In the genomic region with DNA sequence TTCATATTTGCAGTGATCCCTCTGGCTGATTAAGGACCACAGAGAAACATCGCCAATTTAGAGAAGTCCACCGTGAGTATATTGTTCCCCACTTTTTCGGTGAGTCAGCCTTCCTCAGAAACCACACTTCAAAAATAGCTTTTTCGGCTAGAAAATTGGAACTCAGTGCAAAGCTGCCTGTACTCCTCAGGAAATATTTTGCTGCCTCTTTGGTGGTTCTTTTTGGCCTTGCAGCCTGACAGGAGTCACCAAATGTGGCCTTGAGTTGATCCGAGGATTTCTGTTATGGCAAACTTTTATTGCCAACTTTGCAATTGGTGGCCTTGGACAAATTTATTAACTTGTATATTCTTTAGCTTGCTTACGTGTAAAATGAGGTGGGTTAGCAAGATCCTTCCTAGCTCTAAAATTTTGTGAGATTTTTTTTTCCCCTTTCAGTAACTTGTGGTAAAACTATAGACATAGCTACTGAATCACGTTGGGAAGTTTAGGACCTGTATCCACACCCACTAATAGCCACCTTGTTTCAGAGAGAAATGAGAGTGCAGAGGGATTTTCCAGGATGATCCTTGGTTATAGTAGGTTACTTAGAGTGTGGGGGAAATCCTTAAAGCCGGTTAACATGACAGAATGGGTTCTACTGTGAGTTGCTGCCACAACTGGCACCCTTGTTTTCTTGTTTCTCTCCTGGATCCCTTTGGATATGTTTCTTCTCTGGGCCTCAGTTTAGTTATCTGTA, we compare ENCODE assay signal across 8 cellular contexts. TPM values are rescaled to one million over a fixed set of nuclear protein-coding genes. Genes with fewer than 3 reads are reported as not detected.
DNase-seq lines count a peak whose midpoint lies in the region; ATAC-seq and TF ChIP-seq lines count a peak whose summit lies in the region.

No MANE protein-coding gene starts in this region.

- DNase-seq in Ammon's horn (ENCODE audit: low spot score) = peak; percentile 56
- peak; percentile 78 for DNase-seq in LHCN-M2 (ENCODE audit: low read depth)
- DNase-seq in astrocyte of the spinal cord (ENCODE audit: low read depth, low spot score) = peak; percentile 69
- DNase-seq in myocyte (ENCODE audit: low read depth) = peak; percentile 66
- DNase-seq in omental fat pad (ENCODE audit: low spot score) = no peak
- no peak for DNase-seq in T-helper 9 cell

- no peak overlapping the region for H3K4me3 ChIP-seq in astrocyte of the spinal cord (ENCODE audit: low read depth, low read length)

- no peak for TF ChIP-seq CTCF in astrocyte of the spinal cord (IDR thresholded peaks at IDR 0.05; ENCODE audit: low read depth, low read length)
- TF ChIP-seq CTCF in omental fat pad (IDR thresholded peaks at IDR 0.05) = no peak

- in situ Hi-C loops in astrocyte of the spinal cord (cut with HindIII; ENCODE audit: low sequenced_read_pairs) = no loop called here

- no peak for ATAC-seq in GM18498 (IDR thresholded peaks at IDR 0.05; ENCODE audit: unreplicated experiment)
- ATAC-seq in HG03354 (IDR thresholded peaks at IDR 0.05; ENCODE audit: poor library complexity, severe bottlenecking, unreplicated experiment) = no peak
- no peak for ATAC-seq in omental fat pad (ENCODE audit: low FRiP score)

RNA-seq across cellular contexts. Expression of a gene that starts 9.9 kb away (rescaled TPM):
- total RNA-seq in LHCN-M2 (2014; rRNA removed) = 94.3 and 119 TPM in 2 replicates
- 106 TPM for polyA plus RNA-seq in LHCN-M2 (2012)
- total RNA-seq in myocyte = 275 and 433 TPM in 2 replicates
- 142 TPM for polyA plus RNA-seq in myocyte (2012)
- total RNA-seq in omental fat pad = 100 to 1,000 TPM; 113 to 215 (median 199) TPM

RNA-seq across cellular contexts. Expression of a gene that starts 14.5 kb away (rescaled TPM):
- 72.5 and 79.7 TPM in 2 replicates for total RNA-seq in LHCN-M2 (2014; rRNA removed)
- polyA plus RNA-seq in LHCN-M2 (2012) = 36.9 TPM
- 69.4 and 82.5 TPM in 2 replicates for total RNA-seq in myocyte
- 41.5 TPM for polyA plus RNA-seq in myocyte (2012)
- 10 to 100 TPM; 39.1 to 78.8 (median 42.6) TPM for total RNA-seq in omental fat pad

RNA-seq across cellular contexts. Expression of a gene that starts 27.8 kb away (rescaled TPM):
- total RNA-seq in LHCN-M2 (2014; rRNA removed) = 0.90 and 4.6 TPM in 2 replicates
- 1.4 TPM for polyA plus RNA-seq in LHCN-M2 (2012)
- 71.3 and 168 TPM in 2 replicates for total RNA-seq in myocyte
- polyA plus RNA-seq in myocyte (2012) = 12.5 TPM
- not detected for total RNA-seq in omental fat pad

RNA-seq across cellular contexts. Expression of a gene that starts 42.5 kb away (rescaled TPM):
- total RNA-seq in LHCN-M2 (2014; rRNA removed) = 27.9 and 28.7 TPM in 2 replicates
- polyA plus RNA-seq in LHCN-M2 (2012) = 7.2 TPM
- total RNA-seq in myocyte = 24.9 and 37.6 TPM in 2 replicates
- 11.2 TPM for polyA plus RNA-seq in myocyte (2012)
- 10 to 100 TPM; 27.6 to 41.8 (median 30.2) TPM for total RNA-seq in omental fat pad

Comparison
In these comparisons a context has a peak if more than half of its experiments do, and no peak if none do; other contexts are left out.
1. DNase-seq: peak in Ammon's horn (single experiment), LHCN-M2 (single experiment), astrocyte of the spinal cord (single experiment) and myocyte (single experiment); none in omental fat pad (single experiment) and T-helper 9 cell (single experiment).
2. RNA of a gene that starts 27.8 kb away (total RNA-seq): 71.3 to 168 TPM in myocyte; 0.90 to 4.6 TPM in LHCN-M2 and not detected in omental fat pad; every median in the first group is over 10 times any median in the second.